Comparison of ENCODE assay signal across 1 cellular context in the genomic region with DNA sequence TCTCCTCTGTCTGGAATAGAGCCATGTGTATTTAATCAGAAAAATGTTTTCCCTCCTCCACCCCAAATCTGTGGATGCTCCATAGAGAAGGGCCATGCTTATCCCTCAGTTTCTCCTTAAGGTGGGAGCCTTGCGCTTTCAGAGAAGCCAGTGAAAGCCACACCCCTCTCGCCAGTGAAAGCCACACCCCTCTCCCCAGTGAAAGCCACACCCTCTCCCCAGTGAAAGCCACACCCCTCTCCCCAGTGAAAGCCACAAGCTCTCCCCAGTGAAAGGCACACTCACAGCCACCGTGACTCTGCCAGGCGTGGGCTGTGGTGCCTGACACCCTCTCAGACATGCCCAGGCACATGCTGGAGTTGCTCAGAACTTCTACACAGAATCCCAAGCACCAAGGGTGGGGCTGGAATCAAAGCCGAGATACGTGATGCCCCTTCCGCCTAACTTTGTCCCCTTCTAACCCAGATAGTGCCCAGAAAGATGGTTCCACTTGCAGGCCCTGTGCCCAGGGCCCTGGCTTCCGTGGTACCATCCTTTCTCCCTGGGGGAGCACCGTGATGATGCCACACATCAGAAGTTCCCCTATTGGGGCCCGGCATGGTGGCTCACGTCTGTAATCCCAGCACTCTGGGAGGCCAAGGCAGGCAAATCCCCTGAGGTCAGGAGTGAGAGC.
TF ChIP-seq lines count a peak whose summit lies in the region.

No MANE protein-coding gene starts in this region.

TF ChIP-seq in GM12878, 131 proteins besides CTCF, POLR2A, EP300 and RAD21 (continued from another document and continues in another):
- TF ChIP-seq, protein P1, sequence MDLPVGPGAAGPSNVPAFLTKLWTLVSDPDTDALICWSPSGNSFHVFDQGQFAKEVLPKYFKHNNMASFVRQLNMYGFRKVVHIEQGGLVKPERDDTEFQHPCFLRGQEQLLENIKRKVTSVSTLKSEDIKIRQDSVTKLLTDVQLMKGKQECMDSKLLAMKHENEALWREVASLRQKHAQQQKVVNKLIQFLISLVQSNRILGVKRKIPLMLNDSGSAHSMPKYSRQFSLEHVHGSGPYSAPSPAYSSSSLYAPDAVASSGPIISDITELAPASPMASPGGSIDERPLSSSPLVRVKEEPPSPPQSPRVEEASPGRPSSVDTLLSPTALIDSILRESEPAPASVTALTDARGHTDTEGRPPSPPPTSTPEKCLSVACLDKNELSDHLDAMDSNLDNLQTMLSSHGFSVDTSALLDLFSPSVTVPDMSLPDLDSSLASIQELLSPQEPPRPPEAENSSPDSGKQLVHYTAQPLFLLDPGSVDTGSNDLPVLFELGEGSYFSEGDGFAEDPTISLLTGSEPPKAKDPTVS (IDR thresholded peaks at IDR 0.05; ENCODE audit: low read depth, low read length): no peak
- TF ChIP-seq EED (IDR thresholded peaks at IDR 0.05; ENCODE audit: low read depth): no peak
- TF ChIP-seq ZBED1 (IDR thresholded peaks at IDR 0.05; ENCODE audit: borderline replicate concordance): no peak
- no peak for TF ChIP-seq ZNF274 (IDR thresholded peaks at IDR 0.05; ENCODE audit: insufficient read depth, insufficient read length)
- peak; percentile 47; the same call in 1 of the 2 replicates for TF ChIP-seq NBN (IDR thresholded peaks at IDR 0.05)
- no peak for TF ChIP-seq FOXM1 (IDR thresholded peaks at IDR 0.05; ENCODE audit: low read depth, low read length)
- no peak for TF ChIP-seq PAX5 (IDR thresholded peaks at IDR 0.05; ENCODE audit: borderline replicate concordance, low read depth, low read length)
- TF ChIP-seq CREM (IDR thresholded peaks at IDR 0.05; ENCODE audit: low read depth): no peak
- no peak for TF ChIP-seq CBFB (IDR thresholded peaks at IDR 0.05; ENCODE audit: low read depth)
- no peak for TF ChIP-seq ZSCAN29 (IDR thresholded peaks at IDR 0.05)
- 0 out of 2 replicates have a peak, but pooled peaks have one; percentile 35 for TF ChIP-seq CHD1 (IDR thresholded peaks at IDR 0.05; ENCODE audit: low read depth, low read length)
- TF ChIP-seq, protein P2, sequence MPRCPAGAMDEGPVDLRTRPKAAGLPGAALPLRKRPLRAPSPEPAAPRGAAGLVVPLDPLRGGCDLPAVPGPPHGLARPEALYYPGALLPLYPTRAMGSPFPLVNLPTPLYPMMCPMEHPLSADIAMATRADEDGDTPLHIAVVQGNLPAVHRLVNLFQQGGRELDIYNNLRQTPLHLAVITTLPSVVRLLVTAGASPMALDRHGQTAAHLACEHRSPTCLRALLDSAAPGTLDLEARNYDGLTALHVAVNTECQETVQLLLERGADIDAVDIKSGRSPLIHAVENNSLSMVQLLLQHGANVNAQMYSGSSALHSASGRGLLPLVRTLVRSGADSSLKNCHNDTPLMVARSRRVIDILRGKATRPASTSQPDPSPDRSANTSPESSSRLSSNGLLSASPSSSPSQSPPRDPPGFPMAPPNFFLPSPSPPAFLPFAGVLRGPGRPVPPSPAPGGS (IDR thresholded peaks at IDR 0.05; ENCODE audit: borderline replicate concordance, insufficient read depth, low read depth, low read length, poor library complexity, severe bottlenecking): no peak
- TF ChIP-seq, protein P3, sequence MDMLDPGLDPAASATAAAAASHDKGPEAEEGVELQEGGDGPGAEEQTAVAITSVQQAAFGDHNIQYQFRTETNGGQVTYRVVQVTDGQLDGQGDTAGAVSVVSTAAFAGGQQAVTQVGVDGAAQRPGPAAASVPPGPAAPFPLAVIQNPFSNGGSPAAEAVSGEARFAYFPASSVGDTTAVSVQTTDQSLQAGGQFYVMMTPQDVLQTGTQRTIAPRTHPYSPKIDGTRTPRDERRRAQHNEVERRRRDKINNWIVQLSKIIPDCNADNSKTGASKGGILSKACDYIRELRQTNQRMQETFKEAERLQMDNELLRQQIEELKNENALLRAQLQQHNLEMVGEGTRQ (IDR thresholded peaks at IDR 0.05; ENCODE audit: borderline replicate concordance, low read depth, low read length): no peak
- TF ChIP-seq STAT3 (IDR thresholded peaks at IDR 0.05; ENCODE audit: low read depth, low read length): no peak
- TF ChIP-seq, protein P4, sequence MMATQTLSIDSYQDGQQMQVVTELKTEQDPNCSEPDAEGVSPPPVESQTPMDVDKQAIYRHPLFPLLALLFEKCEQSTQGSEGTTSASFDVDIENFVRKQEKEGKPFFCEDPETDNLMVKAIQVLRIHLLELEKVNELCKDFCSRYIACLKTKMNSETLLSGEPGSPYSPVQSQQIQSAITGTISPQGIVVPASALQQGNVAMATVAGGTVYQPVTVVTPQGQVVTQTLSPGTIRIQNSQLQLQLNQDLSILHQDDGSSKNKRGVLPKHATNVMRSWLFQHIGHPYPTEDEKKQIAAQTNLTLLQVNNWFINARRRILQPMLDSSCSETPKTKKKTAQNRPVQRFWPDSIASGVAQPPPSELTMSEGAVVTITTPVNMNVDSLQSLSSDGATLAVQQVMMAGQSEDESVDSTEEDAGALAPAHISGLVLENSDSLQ (IDR thresholded peaks at IDR 0.05): peak; percentile 24; the same call in 1 of the 2 replicates
- TF ChIP-seq, protein P5, sequence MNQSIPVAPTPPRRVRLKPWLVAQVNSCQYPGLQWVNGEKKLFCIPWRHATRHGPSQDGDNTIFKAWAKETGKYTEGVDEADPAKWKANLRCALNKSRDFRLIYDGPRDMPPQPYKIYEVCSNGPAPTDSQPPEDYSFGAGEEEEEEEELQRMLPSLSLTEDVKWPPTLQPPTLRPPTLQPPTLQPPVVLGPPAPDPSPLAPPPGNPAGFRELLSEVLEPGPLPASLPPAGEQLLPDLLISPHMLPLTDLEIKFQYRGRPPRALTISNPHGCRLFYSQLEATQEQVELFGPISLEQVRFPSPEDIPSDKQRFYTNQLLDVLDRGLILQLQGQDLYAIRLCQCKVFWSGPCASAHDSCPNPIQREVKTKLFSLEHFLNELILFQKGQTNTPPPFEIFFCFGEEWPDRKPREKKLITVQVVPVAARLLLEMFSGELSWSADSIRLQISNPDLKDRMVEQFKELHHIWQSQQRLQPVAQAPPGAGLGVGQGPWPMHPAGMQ (IDR thresholded peaks at IDR 0.05; ENCODE audit: borderline replicate concordance): no peak
- TF ChIP-seq RCOR1 (conservative IDR thresholded peaks at IDR 0.05; ENCODE audit: low read depth, low read length): no peak
- TF ChIP-seq EGR1 (IDR thresholded peaks at IDR 0.05; ENCODE audit: borderline replicate concordance in 1 of 2, low read depth in 2 of 2, low read length in 2 of 2): peak in 1 of 2 experiments; percentile 28; a peak in 1 of 3 replicates
- no peak; the same call in 1 of the 2 replicates for TF ChIP-seq NR2F1 (conservative IDR thresholded peaks at IDR 0.05)
- peak; percentile 90 for TF ChIP-seq GATAD2B (conservative IDR thresholded peaks at IDR 0.05; ENCODE audit: low read depth)
- TF ChIP-seq, protein P6, sequence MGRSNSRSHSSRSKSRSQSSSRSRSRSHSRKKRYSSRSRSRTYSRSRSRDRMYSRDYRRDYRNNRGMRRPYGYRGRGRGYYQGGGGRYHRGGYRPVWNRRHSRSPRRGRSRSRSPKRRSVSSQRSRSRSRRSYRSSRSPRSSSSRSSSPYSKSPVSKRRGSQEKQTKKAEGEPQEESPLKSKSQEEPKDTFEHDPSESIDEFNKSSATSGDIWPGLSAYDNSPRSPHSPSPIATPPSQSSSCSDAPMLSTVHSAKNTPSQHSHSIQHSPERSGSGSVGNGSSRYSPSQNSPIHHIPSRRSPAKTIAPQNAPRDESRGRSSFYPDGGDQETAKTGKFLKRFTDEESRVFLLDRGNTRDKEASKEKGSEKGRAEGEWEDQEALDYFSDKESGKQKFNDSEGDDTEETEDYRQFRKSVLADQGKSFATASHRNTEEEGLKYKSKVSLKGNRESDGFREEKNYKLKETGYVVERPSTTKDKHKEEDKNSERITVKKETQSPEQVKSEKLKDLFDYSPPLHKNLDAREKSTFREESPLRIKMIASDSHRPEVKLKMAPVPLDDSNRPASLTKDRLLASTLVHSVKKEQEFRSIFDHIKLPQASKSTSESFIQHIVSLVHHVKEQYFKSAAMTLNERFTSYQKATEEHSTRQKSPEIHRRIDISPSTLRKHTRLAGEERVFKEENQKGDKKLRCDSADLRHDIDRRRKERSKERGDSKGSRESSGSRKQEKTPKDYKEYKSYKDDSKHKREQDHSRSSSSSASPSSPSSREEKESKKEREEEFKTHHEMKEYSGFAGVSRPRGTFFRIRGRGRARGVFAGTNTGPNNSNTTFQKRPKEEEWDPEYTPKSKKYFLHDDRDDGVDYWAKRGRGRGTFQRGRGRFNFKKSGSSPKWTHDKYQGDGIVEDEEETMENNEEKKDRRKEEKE (IDR thresholded peaks at IDR 0.05): no peak
- no peak for TF ChIP-seq POU2F2 (IDR thresholded peaks at IDR 0.05; ENCODE audit: borderline replicate concordance, low read depth, low read length)
- no peak for TF ChIP-seq JUND (IDR thresholded peaks at IDR 0.05; ENCODE audit: low read depth, low read length)
- TF ChIP-seq IKZF1 (conservative IDR thresholded peaks at IDR 0.05): peak; percentile 79
- no peak for TF ChIP-seq JUNB (IDR thresholded peaks at IDR 0.05)
- TF ChIP-seq, protein P7, sequence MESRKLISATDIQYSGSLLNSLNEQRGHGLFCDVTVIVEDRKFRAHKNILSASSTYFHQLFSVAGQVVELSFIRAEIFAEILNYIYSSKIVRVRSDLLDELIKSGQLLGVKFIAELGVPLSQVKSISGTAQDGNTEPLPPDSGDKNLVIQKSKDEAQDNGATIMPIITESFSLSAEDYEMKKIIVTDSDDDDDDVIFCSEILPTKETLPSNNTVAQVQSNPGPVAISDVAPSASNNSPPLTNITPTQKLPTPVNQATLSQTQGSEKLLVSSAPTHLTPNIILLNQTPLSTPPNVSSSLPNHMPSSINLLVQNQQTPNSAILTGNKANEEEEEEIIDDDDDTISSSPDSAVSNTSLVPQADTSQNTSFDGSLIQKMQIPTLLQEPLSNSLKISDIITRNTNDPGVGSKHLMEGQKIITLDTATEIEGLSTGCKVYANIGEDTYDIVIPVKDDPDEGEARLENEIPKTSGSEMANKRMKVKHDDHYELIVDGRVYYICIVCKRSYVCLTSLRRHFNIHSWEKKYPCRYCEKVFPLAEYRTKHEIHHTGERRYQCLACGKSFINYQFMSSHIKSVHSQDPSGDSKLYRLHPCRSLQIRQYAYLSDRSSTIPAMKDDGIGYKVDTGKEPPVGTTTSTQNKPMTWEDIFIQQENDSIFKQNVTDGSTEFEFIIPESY (IDR thresholded peaks at IDR 0.05): no peak
- TF ChIP-seq MEF2B (IDR thresholded peaks at IDR 0.05; ENCODE audit: partially characterized antibody, poor library complexity, severe bottlenecking): peak; percentile 69
- TF ChIP-seq CBX3 (IDR thresholded peaks at IDR 0.05; ENCODE audit: borderline replicate concordance, low read depth): no peak
- TF ChIP-seq, protein P8, sequence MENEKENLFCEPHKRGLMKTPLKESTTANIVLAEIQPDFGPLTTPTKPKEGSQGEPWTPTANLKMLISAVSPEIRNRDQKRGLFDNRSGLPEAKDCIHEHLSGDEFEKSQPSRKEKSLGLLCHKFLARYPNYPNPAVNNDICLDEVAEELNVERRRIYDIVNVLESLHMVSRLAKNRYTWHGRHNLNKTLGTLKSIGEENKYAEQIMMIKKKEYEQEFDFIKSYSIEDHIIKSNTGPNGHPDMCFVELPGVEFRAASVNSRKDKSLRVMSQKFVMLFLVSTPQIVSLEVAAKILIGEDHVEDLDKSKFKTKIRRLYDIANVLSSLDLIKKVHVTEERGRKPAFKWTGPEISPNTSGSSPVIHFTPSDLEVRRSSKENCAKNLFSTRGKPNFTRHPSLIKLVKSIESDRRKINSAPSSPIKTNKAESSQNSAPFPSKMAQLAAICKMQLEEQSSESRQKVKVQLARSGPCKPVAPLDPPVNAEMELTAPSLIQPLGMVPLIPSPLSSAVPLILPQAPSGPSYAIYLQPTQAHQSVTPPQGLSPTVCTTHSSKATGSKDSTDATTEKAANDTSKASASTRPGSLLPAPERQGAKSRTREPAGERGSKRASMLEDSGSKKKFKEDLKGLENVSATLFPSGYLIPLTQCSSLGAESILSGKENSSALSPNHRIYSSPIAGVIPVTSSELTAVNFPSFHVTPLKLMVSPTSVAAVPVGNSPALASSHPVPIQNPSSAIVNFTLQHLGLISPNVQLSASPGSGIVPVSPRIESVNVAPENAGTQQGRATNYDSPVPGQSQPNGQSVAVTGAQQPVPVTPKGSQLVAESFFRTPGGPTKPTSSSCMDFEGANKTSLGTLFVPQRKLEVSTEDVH (IDR thresholded peaks at IDR 0.05; ENCODE audit: low read depth, partially characterized antibody): no peak
- TF ChIP-seq, protein P9, sequence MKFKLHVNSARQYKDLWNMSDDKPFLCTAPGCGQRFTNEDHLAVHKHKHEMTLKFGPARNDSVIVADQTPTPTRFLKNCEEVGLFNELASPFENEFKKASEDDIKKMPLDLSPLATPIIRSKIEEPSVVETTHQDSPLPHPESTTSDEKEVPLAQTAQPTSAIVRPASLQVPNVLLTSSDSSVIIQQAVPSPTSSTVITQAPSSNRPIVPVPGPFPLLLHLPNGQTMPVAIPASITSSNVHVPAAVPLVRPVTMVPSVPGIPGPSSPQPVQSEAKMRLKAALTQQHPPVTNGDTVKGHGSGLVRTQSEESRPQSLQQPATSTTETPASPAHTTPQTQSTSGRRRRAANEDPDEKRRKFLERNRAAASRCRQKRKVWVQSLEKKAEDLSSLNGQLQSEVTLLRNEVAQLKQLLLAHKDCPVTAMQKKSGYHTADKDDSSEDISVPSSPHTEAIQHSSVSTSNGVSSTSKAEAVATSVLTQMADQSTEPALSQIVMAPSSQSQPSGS (IDR thresholded peaks at IDR 0.05; ENCODE audit: low read length): no peak
- TF ChIP-seq SUZ12 (IDR thresholded peaks at IDR 0.05; ENCODE audit: unreplicated experiment): no peak
- TF ChIP-seq SP1 (IDR thresholded peaks at IDR 0.05; ENCODE audit: low read depth, low read length): no peak
- no peak for TF ChIP-seq PML (IDR thresholded peaks at IDR 0.05; ENCODE audit: low read length)
- TF ChIP-seq STAT1 (conservative IDR thresholded peaks at IDR 0.05): no peak
- TF ChIP-seq ESRRA (IDR thresholded peaks at IDR 0.05; ENCODE audit: low read length): no peak
- no peak for TF ChIP-seq FOXK2 (IDR thresholded peaks at IDR 0.05)
- TF ChIP-seq, protein P10, sequence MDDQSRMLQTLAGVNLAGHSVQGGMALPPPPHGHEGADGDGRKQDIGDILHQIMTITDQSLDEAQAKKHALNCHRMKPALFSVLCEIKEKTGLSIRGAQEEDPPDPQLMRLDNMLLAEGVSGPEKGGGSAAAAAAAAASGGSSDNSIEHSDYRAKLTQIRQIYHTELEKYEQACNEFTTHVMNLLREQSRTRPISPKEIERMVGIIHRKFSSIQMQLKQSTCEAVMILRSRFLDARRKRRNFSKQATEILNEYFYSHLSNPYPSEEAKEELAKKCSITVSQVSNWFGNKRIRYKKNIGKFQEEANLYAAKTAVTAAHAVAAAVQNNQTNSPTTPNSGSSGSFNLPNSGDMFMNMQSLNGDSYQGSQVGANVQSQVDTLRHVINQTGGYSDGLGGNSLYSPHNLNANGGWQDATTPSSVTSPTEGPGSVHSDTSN (IDR thresholded peaks at IDR 0.05; ENCODE audit: insufficient replicate concordance, low read depth, low read length): no peak
- 0 out of 2 replicates have a peak, but pooled peaks have one; percentile 26 for TF ChIP-seq RFX5 (IDR thresholded peaks at IDR 0.05; ENCODE audit: low read depth, low read length)
- TF ChIP-seq DPF2 (IDR thresholded peaks at IDR 0.05): peak; percentile 83
- TF ChIP-seq, protein P11, sequence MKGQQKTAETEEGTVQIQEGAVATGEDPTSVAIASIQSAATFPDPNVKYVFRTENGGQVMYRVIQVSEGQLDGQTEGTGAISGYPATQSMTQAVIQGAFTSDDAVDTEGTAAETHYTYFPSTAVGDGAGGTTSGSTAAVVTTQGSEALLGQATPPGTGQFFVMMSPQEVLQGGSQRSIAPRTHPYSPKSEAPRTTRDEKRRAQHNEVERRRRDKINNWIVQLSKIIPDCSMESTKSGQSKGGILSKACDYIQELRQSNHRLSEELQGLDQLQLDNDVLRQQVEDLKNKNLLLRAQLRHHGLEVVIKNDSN (IDR thresholded peaks at IDR 0.05; ENCODE audit: borderline replicate concordance, extremely low read length, insufficient read depth, low read depth, low read length): no peak
- peak; percentile 81 to 89 for TF ChIP-seq IKZF2 (IDR thresholded peaks at IDR 0.05)
